13 cellular contexts compared by ENCODE assay signal in the genomic region with DNA sequence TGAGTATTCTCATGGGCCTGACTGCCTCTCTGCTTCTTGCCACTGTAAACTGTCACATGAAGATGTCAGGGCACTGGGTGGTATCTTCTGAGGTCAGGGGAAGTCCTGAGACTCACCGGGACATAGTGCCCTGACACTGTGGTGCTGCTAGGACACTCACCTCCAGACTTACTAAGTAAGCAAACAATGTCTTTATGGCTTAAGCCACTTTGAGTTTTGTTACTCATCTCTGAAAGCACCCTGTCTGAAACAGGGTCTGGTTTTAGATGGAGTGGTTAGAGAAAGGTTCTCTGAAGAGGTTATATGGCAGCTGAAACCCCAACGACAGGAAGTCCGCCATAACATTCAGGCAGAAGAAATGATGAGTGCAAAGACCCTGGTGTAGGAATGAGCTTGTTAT. TPM values are rescaled to one million over a fixed set of nuclear protein-coding genes. Genes with fewer than 3 reads are reported as not detected.
A peak's percentile ranks its signal among the peaks of the same experiment; 100 is the strongest.
DNase-seq lines count a peak whose midpoint lies in the region; ATAC-seq and TF ChIP-seq lines count a peak whose summit lies in the region.
"Had no signal": no experiment of that assay in that cellular context is flagged by ENCODE, and none has a peak within 500 bp of the region (broad histone marks: within the 10 kb centered on the region; RNA-seq: fewer than 3 reads in every experiment).

No MANE protein-coding gene starts in this region.

- ATAC-seq in GM18909 (IDR thresholded peaks at IDR 0.05; ENCODE audit: poor library complexity, unreplicated experiment) (peak; percentile 71), HG03108 (IDR thresholded peaks at IDR 0.05; ENCODE audit: unreplicated experiment) (peak; percentile 71), HG02852 (IDR thresholded peaks at IDR 0.05; ENCODE audit: unreplicated experiment) (no peak), Right ventricle myocardium inferior (no peak)
- peak; percentile 97 for ATAC-seq in activated T-helper 17 cell treated with anti-CD3 and anti-CD28 coated beads, Interleukin-2, amount 50 U/mL, for 72 hours (replicated peaks)
- ATAC-seq: lower lobe of right lung had no signal

- intact Hi-C loops in Right ventricle myocardium inferior (cut with DNase I), result no loop called here

- TF ChIP-seq CTCF in GM12864 (IDR thresholded peaks at IDR 0.05; ENCODE audit: low read depth, low read length, missing control alignments) (no peak), hepatocyte (IDR thresholded peaks at IDR 0.05; ENCODE audit: poor library complexity) (no peak)

- H4K20me1 ChIP-seq in hepatocyte (ENCODE audit: insufficient read depth, poor library complexity, severe bottlenecking), result no peaks in the 10 kb centered on the region

- H3K79me2 ChIP-seq in hepatocyte, result no peaks in the 10 kb centered on the region

- WGBS in hepatocyte (ENCODE audit: low lambda C conversion rate, missing lambda C conversion rate), result 93% methylated on average over 3 of the region's 3 CpGs

- peak overlapping the region; percentile 14 for H3K4me3 Mint-ChIP-seq in activated T-helper 17 cell treated with anti-CD3 and anti-CD28 coated beads, Interleukin-2, amount 50 U/mL, for 72 hours

- H3K27me3 Mint-ChIP-seq in activated T-helper 17 cell treated with anti-CD3 and anti-CD28 coated beads, Interleukin-2, amount 50 U/mL, for 72 hours, result no peaks in the 10 kb centered on the region

- H3K9me3 Mint-ChIP-seq in activated T-helper 17 cell treated with anti-CD3 and anti-CD28 coated beads, Interleukin-2, amount 50 U/mL, for 72 hours, result no peaks in the 10 kb centered on the region

- H3K36me3 ChIP-seq in hepatocyte (replicated peaks; ENCODE audit: insufficient read depth, low read depth), result no peaks in the 10 kb centered on the region
- H3K36me3 ChIP-seq: lower lobe of right lung had no signal

- H3K4me3 ChIP-seq in GM12864 (ENCODE audit: low read depth, low read length), result no peak overlapping the region
- no peak overlapping the region for H3K4me3 ChIP-seq in hepatocyte
- H3K4me3 ChIP-seq: lower lobe of right lung, PC-9 had no signal

- no peaks in the 10 kb centered on the region for H3K9me2 ChIP-seq in hepatocyte (replicated peaks; ENCODE audit: insufficient read depth)

- H3K4me1 ChIP-seq in hepatocyte (ENCODE audit: insufficient read depth), result no peaks in the 10 kb centered on the region
- H3K4me1 ChIP-seq: lower lobe of right lung had no signal

- no peaks in the 10 kb centered on the region for H3K27me3 ChIP-seq in hepatocyte

- no peak overlapping the region for H3K4me2 ChIP-seq in hepatocyte
- H3K4me2 ChIP-seq: PC-9 had no signal

- H3K9me3 ChIP-seq in hepatocyte (ENCODE audit: low read depth), result no peaks in the 10 kb centered on the region
- H3K9me3 ChIP-seq: lower lobe of right lung had no signal

- no peaks in the 10 kb centered on the region for H3K36me3 Mint-ChIP-seq in activated T-helper 17 cell treated with anti-CD3 and anti-CD28 coated beads, Interleukin-2, amount 50 U/mL, for 72 hours (ENCODE audit: low read depth)

- H3K27ac Mint-ChIP-seq in activated T-helper 17 cell treated with anti-CD3 and anti-CD28 coated beads, Interleukin-2, amount 50 U/mL, for 72 hours, result peak overlapping the region; percentile 69

- H3K4me1 Mint-ChIP-seq in activated T-helper 17 cell treated with anti-CD3 and anti-CD28 coated beads, Interleukin-2, amount 50 U/mL, for 72 hours, result peaks cover 15% of the 10 kb centered on the region

- H2AFZ ChIP-seq in hepatocyte, result no peak overlapping the region
- H2AFZ ChIP-seq: PC-9 had no signal

- no peak overlapping the region for H3K27ac ChIP-seq in hepatocyte
- H3K27ac ChIP-seq: lower lobe of right lung, PC-9 had no signal

- peak; percentile 55 for DNase-seq in GM12864 (ENCODE audit: low read depth)
- DNase-seq in hepatocyte (ENCODE audit: low spot score), result no peak
- DNase-seq in ureter (ENCODE audit: low spot score), result no peak
- no peak for DNase-seq in Right ventricle myocardium inferior (ENCODE audit: missing footprints)
- DNase-seq: C1 segment of cervical spinal cord, erythroblast, hippocampal formation, lower lobe of right lung, PC-9 had no signal

RNA-seq across cellular contexts. Expression of a gene that starts 22.7 kb away (rescaled TPM):
- 10 to 100 TPM; 25.2 to 32.7 TPM for total RNA-seq in activated T-helper 17 cell treated with anti-CD3 and anti-CD28 coated beads, Interleukin-2, amount 50 U/mL, for 72 hours
- total RNA-seq in hepatocyte (0.16 and 0.50 TPM in 2 replicates), ureter (not detected), Right ventricle myocardium inferior (not detected)
- polyA plus RNA-seq in hepatocyte, result 0.44 and 0.74 TPM in 2 replicates
- total RNA-seq: lower lobe of right lung had no signal

RNA-seq across cellular contexts. Expression of a gene that starts 43.9 kb away (rescaled TPM):
- total RNA-seq in activated T-helper 17 cell treated with anti-CD3 and anti-CD28 coated beads, Interleukin-2, amount 50 U/mL, for 72 hours, result 10 to 100 TPM; 41.1 to 95.4 TPM
- 44.8 and 46.0 TPM in 2 replicates for total RNA-seq in hepatocyte
- 4.2 and 7.0 TPM in 2 replicates for polyA plus RNA-seq in hepatocyte
- 52.8 TPM for total RNA-seq in ureter
- 38.0 TPM for total RNA-seq in Right ventricle myocardium inferior

Comparison
In these comparisons a context has a peak if more than half of its experiments do, and no peak if none do; other contexts are left out.
1. ATAC-seq: peak in GM18909 (single experiment), HG03108 (single experiment) and activated T-helper 17 cell treated with anti-CD3 and anti-CD28 coated beads, Interleukin-2, amount 50 U/mL, for 72 hours (single experiment); none in HG02852 (single experiment) and Right ventricle myocardium inferior (single experiment).
2. RNA of a gene that starts 22.7 kb away (total RNA-seq): 25.2 to 32.7 TPM in activated T-helper 17 cell treated with anti-CD3 and anti-CD28 coated beads, Interleukin-2, amount 50 U/mL, for 72 hours; 0.16 to 0.50 TPM in hepatocyte, not detected in Right ventricle myocardium inferior (single experiment) and not detected in ureter (single experiment); every median in the first group is over 10 times any median in the second.